Comparison of ENCODE assay signal across 1 cellular context in genomic region chr1:99648107-99648506, GRCh38.
TF ChIP-seq lines count a peak whose summit lies in the region.

No MANE protein-coding gene starts in this region.

TF ChIP-seq in K562, 482 proteins besides CTCF, POLR2A, EP300 and RAD21 (continued from another document):
- TF ChIP-seq CTCFL (IDR thresholded peaks at IDR 0.05; ENCODE audit: borderline replicate concordance, insufficient read depth, low read depth, low read length, poor library complexity, severe bottlenecking) (peak; percentile 25), FIP1L1 (IDR thresholded peaks at IDR 0.05; ENCODE audit: low read depth, low read length, poor library complexity, severe bottlenecking) (no peak), YY1 (IDR thresholded peaks at IDR 0.05; ENCODE audit: borderline replicate concordance in 1 of 3, control insufficient read depth in 1 of 3, extremely low read depth in 1 of 3, insufficient read depth in 3 of 3, insufficient read length in 1 of 3, insufficient replicate concordance in 2 of 3, low read depth in 1 of 3, low read length in 2 of 3) (no peak), NONO (IDR thresholded peaks at IDR 0.05; ENCODE audit: low read depth in 2 of 2, low read length in 1 of 2) (no peak), ZNF445 (CRISPR knock-in tag; IDR thresholded peaks at IDR 0.05; ENCODE audit: low read depth) (no peak), MAFF (IDR thresholded peaks at IDR 0.05; ENCODE audit: low read length) (no peak), SMC3 (conservative IDR thresholded peaks at IDR 0.05; ENCODE audit: insufficient read depth, low read depth, low read length) (0 out of 2 replicates have a peak, but pooled peaks have one; percentile 26), ELF4 (CRISPR knock-in tag; IDR thresholded peaks at IDR 0.05) (no peak), POLR2H (tag; IDR thresholded peaks at IDR 0.05; ENCODE audit: low read depth) (no peak), SUPT5H (IDR thresholded peaks at IDR 0.05) (no peak), KAT8 (IDR thresholded peaks at IDR 0.05; ENCODE audit: low read depth) (no peak), ZBTB5 (IDR thresholded peaks at IDR 0.05) (no peak), HDAC1 (IDR thresholded peaks at IDR 0.05) (0 out of 4 replicates have a peak, but pooled peaks of 1 of the 2 experiments have one; percentile 20), ELK3 (CRISPR knock-in tag; IDR thresholded peaks at IDR 0.05) (no peak), BRD9 (IDR thresholded peaks at IDR 0.05; ENCODE audit: low read depth, partially characterized antibody) (peak; percentile 80), ZBTB49 (CRISPR knock-in tag; IDR thresholded peaks at IDR 0.05; ENCODE audit: borderline replicate concordance) (no peak), VEZF1 (CRISPR knock-in tag; IDR thresholded peaks at IDR 0.05) (no peak), STAG1 (CRISPR knock-in tag; IDR thresholded peaks at IDR 0.05; ENCODE audit: borderline replicate concordance) (no peak), MLX (CRISPR knock-in tag; conservative IDR thresholded peaks at IDR 0.05) (no peak), E2F4 (CRISPR knock-in tag; IDR thresholded peaks at IDR 0.05; ENCODE audit: low read depth) (no peak), SPI1 (IDR thresholded peaks at IDR 0.05; ENCODE audit: borderline replicate concordance, low read depth, low read length) (no peak), ZNF551 (CRISPR knock-in tag; IDR thresholded peaks at IDR 0.05) (no peak), ZNF778 (CRISPR knock-in tag; IDR thresholded peaks at IDR 0.05) (no peak), NR4A1 (CRISPR knock-in tag; IDR thresholded peaks at IDR 0.05) (no peak), NR4A1 (tag; IDR thresholded peaks at IDR 0.05) (no peak), PCBP2 (IDR thresholded peaks at IDR 0.05; ENCODE audit: low read depth, low read length, poor library complexity, severe bottlenecking) (no peak), PYGO2 (tag; IDR thresholded peaks at IDR 0.05) (no peak), ZBTB33 (CRISPR knock-in tag; IDR thresholded peaks at IDR 0.05) (no peak), HNRNPLL (IDR thresholded peaks at IDR 0.05; ENCODE audit: low read depth, low read length, poor library complexity, severe bottlenecking) (peak; percentile 61), CREM (IDR thresholded peaks at IDR 0.05; ENCODE audit: low read depth) (no peak), GTF2F1 (IDR thresholded peaks at IDR 0.05; ENCODE audit: low read depth, low read length) (no peak), THAP12 (CRISPR knock-in tag; IDR thresholded peaks at IDR 0.05) (no peak), JUND (IDR thresholded peaks at IDR 0.05; ENCODE audit: borderline replicate concordance, low read depth, low read length) (0 out of 2 replicates have a peak, but pooled peaks have one; percentile 22), JUND (tag; IDR thresholded peaks at IDR 0.05; ENCODE audit: borderline replicate concordance, low read depth, low read length) (peak; percentile 36; the same call in 1 of the 3 replicates)
